25 cellular contexts compared by ENCODE assay signal in genomic region chr2:85244798-85245197, GRCh38.
DNase-seq lines count a peak whose midpoint lies in the region; ATAC-seq, FAIRE-seq and TF ChIP-seq lines count a peak whose summit lies in the region.
"Had no signal": no experiment of that assay in that cellular context is flagged by ENCODE, and none has a peak within 500 bp of the region (broad histone marks: within the 10 kb centered on the region; RNA-seq: fewer than 3 reads in every experiment).

No MANE protein-coding gene starts in this region.

- no peak overlapping the region for H3K4me2 ChIP-seq in astrocyte (ENCODE audit: low read length)
- H3K4me2 ChIP-seq: BLaER1 had no signal

- H3K27me3 Mint-ChIP-seq in astrocyte (ENCODE audit: low read depth, unreplicated experiment) (no peaks in the 10 kb centered on the region), glutamatergic neuron (ENCODE audit: unreplicated experiment) (peaks cover 5% of the 10 kb centered on the region)

- H3K27ac ChIP-seq in astrocyte (ENCODE audit: low read depth, low read length) (no peak overlapping the region), spleen (no peak overlapping the region)
- H3K27ac ChIP-seq: BLaER1, SJCRH30 had no signal

- H3K4me3 Mint-ChIP-seq in astrocyte (ENCODE audit: unreplicated experiment) = peak overlapping the region; percentile 61
- peak overlapping the region; percentile 5 for H3K4me3 Mint-ChIP-seq in glutamatergic neuron (ENCODE audit: unreplicated experiment)
- H3K4me3 Mint-ChIP-seq: CD4-positive, CD25-positive, alpha-beta regulatory T cell had no signal

- no peak for ATAC-seq in left cardiac atrium
- ATAC-seq: PC-3, Right ventricle myocardium inferior had no signal

- peaks cover 18% of the 10 kb centered on the region for H3K4me1 ChIP-seq in astrocyte (ENCODE audit: insufficient read depth, low read length)
- peaks cover 3 to 62% (median 30%) of the 10 kb centered on the region in 6 donors for H3K4me1 ChIP-seq in spleen

- H3K36me3 ChIP-seq in astrocyte (ENCODE audit: insufficient read depth, low read length) (no peaks in the 10 kb centered on the region), spleen (no peaks in the 10 kb centered on the region)
- H3K36me3 ChIP-seq: BLaER1 had no signal

- H3K9me3 Mint-ChIP-seq in astrocyte (ENCODE audit: unreplicated experiment) (peaks cover 4% of the 10 kb centered on the region), glutamatergic neuron (ENCODE audit: unreplicated experiment) (no peaks in the 10 kb centered on the region)
- H3K9me3 Mint-ChIP-seq: CD4-positive, CD25-positive, alpha-beta regulatory T cell had no signal

- H3K4me1 Mint-ChIP-seq in astrocyte (ENCODE audit: low read depth, unreplicated experiment) = peaks cover 46% of the 10 kb centered on the region
- H3K4me1 Mint-ChIP-seq in glutamatergic neuron (ENCODE audit: low read depth, unreplicated experiment) = peaks cover 34% of the 10 kb centered on the region

- DNase-seq in cardiac septum (ENCODE audit: low spot score) = peak; percentile 58
- no peak for DNase-seq in left cardiac atrium
- DNase-seq in astrocyte (ENCODE audit: low read depth) = no peak
- DNase-seq in glutamatergic neuron = no peak
- DNase-seq in spleen = peak; percentile 13
- DNase-seq in hepatic stellate cell (ENCODE audit: low spot score) = no peak
- DNase-seq in ACHN = no peak
- no peak for DNase-seq in GM20000 (ENCODE audit: low spot score)
- DNase-seq: CD4-positive, CD25-positive, alpha-beta regulatory T cell; DMS153; DND-41; GOT3; HCEC 1CT; Karpas-422; NCI-H1092; NCI-H1417 treated with DMSO at 0.1 percent for 48 hours; NCI-H1694 treated with DMSO at 0.1 percent for 48 hours; NCI-H2081 treated with DMSO at 0.1 percent for 48 hours; NCI-H524; NCI-H748 treated with DMSO at 0.1 percent for 48 hours; NK-92 treated with Interleukin-12 subunit alpha and Interleukin-12 subunit beta, amount 100 ng/mL, for 24 hours; PC-3; SJCRH30 had no signal

- no peaks in the 10 kb centered on the region for H3K79me2 ChIP-seq in astrocyte (ENCODE audit: insufficient read depth, low read length)

- 77 to 85% (median 84%) methylated on average over 7 of the region's 7 CpGs for WGBS in spleen, 5 donors

- no peak for FAIRE-seq in astrocyte (lab: Jason Lieb, UNC)

- H4K20me1 ChIP-seq in astrocyte (ENCODE audit: insufficient read depth, low read length) = peaks cover 21% of the 10 kb centered on the region
- H4K20me1 ChIP-seq: BLaER1 had no signal

- H3K27ac Mint-ChIP-seq in astrocyte (ENCODE audit: unreplicated experiment) (peak overlapping the region; percentile 36), glutamatergic neuron (ENCODE audit: unreplicated experiment) (no peak overlapping the region)
- H3K27ac Mint-ChIP-seq: CD4-positive, CD25-positive, alpha-beta regulatory T cell had no signal

- TF ChIP-seq CTCF in astrocyte (IDR thresholded peaks at IDR 0.05; ENCODE audit: insufficient read depth, low read depth, low read length) = no peak
- no peak for TF ChIP-seq CTCF in glutamatergic neuron (IDR thresholded peaks at IDR 0.05; ENCODE audit: partially characterized antibody, unreplicated experiment)
- TF ChIP-seq CTCF in spleen (IDR thresholded peaks at IDR 0.05 in 8 of 11, conservative IDR thresholded peaks at IDR 0.05 in 3 of 11) = no peak
- no peak for TF ChIP-seq CTCF in GM20000 (IDR thresholded peaks at IDR 0.05; ENCODE audit: extremely low read depth, missing control alignments)

- H3K4me3 ChIP-seq in astrocyte (ENCODE audit: insufficient read depth, low read depth, low read length) = no peak overlapping the region
- H3K4me3 ChIP-seq in spleen = no peak overlapping the region
- H3K4me3 ChIP-seq: BLaER1, SJCRH30 had no signal

- H3K9ac ChIP-seq in astrocyte (ENCODE audit: low read length) = no peak overlapping the region
- H3K9ac ChIP-seq: BLaER1 had no signal

- H3K36me3 Mint-ChIP-seq in astrocyte (ENCODE audit: low read depth, unreplicated experiment) = peaks cover 8% of the 10 kb centered on the region
- H3K36me3 Mint-ChIP-seq in glutamatergic neuron (ENCODE audit: unreplicated experiment) = no peaks in the 10 kb centered on the region
- H3K36me3 Mint-ChIP-seq: CD4-positive, CD25-positive, alpha-beta regulatory T cell had no signal

- no peak overlapping the region for H2AFZ ChIP-seq in astrocyte (ENCODE audit: low read depth, low read length)

- no peaks in the 10 kb centered on the region for H3K9me3 ChIP-seq in astrocyte (ENCODE audit: insufficient read depth, low read depth, low read length)
- no peaks in the 10 kb centered on the region for H3K9me3 ChIP-seq in spleen
- H3K9me3 ChIP-seq: BLaER1, SJCRH30 had no signal

- TF ChIP-seq POLR2A in spleen (IDR thresholded peaks at IDR 0.05) = no peak

- no peaks in the 10 kb centered on the region for H3K27me3 ChIP-seq in astrocyte (ENCODE audit: insufficient read depth, low read length)
- H3K27me3 ChIP-seq in spleen (replicated peaks in 1 of 7) = peaks cover 0 to 12% (median 0%) of the 10 kb centered on the region in 7 donors
- H3K27me3 ChIP-seq: BLaER1, SJCRH30 had no signal

- in situ Hi-C loops in ACHN (cut with HindIII; ENCODE audit: low pct_ligation_motif_present, low pct_unique_long_range_greater_than_20kb, low sequenced_read_pairs) = no loop called here

- intact Hi-C loops in cardiac septum (cut with DNase I) (loop anchor here (10.0 kb wide), 1 partner anchor 110 kb away; the partner anchor contains the start of gene TCF7L1), left cardiac atrium (cut with DNase I) (no loop called here), spleen (cut with DNase I; ENCODE audit: low total_unique reads) (no loop called here)

Comparison
In these comparisons a context has a peak if more than half of its experiments do, and no peak if none do; other contexts are left out.
1. DNase-seq: peak in cardiac septum (single experiment) and spleen (single experiment); none in left cardiac atrium (single experiment), astrocyte (single experiment), glutamatergic neuron (single experiment), hepatic stellate cell (single experiment), ACHN (single experiment) and GM20000 (single experiment).